In genomic region chr7:113421696-113422330, GRCh38 we compare ENCODE assay signal across 2 cellular contexts.
TF ChIP-seq lines count a peak whose summit lies in the region.

No MANE protein-coding gene starts in this region.

TF ChIP-seq in GM23338, 12 proteins besides CTCF, POLR2A, EP300 and RAD21 (continued from another document):
- no peak for TF ChIP-seq EZH2 (IDR thresholded peaks at IDR 0.05; ENCODE audit: low read depth, unreplicated experiment)
- TF ChIP-seq ETS1 (IDR thresholded peaks at IDR 0.05), result no peak
- TF ChIP-seq NANOG (IDR thresholded peaks at IDR 0.05; ENCODE audit: borderline replicate concordance), result no peak
- TF ChIP-seq STAT1 (IDR thresholded peaks at IDR 0.05; ENCODE audit: unreplicated experiment), result no peak
- TF ChIP-seq REST (IDR thresholded peaks at IDR 0.05; ENCODE audit: unreplicated experiment), result no peak
- no peak for TF ChIP-seq CREB1 (CRISPR knock-in tag; IDR thresholded peaks at IDR 0.05; ENCODE audit: low read depth)
- no peak for TF ChIP-seq ZNF331 (CRISPR knock-in tag; IDR thresholded peaks at IDR 0.05; ENCODE audit: low read depth)
- TF ChIP-seq ZNF114 (CRISPR knock-in tag; IDR thresholded peaks at IDR 0.05), result no peak
- TF ChIP-seq JUNB (IDR thresholded peaks at IDR 0.05; ENCODE audit: unreplicated experiment), result no peak
- TF ChIP-seq ZNF462 (CRISPR knock-in tag; IDR thresholded peaks at IDR 0.05), result no peak

TF ChIP-seq in neural cell, 6 proteins besides CTCF, POLR2A, EP300 and RAD21:
- no peak for TF ChIP-seq REST (IDR thresholded peaks at IDR 0.05; ENCODE audit: borderline replicate concordance)
- no peak for TF ChIP-seq EZH2 (IDR thresholded peaks at IDR 0.05; ENCODE audit: borderline replicate concordance, insufficient read depth, low read length, poor library complexity, severe bottlenecking)
- TF ChIP-seq SMC3 (conservative IDR thresholded peaks at IDR 0.05; ENCODE audit: poor library complexity), result peak; percentile 83
- TF ChIP-seq TAF1 (IDR thresholded peaks at IDR 0.05; ENCODE audit: low read depth), result no peak
- no peak for TF ChIP-seq POLR2AphosphoS5 (IDR thresholded peaks at IDR 0.05)
- no peak for TF ChIP-seq MXI1 (conservative IDR thresholded peaks at IDR 0.05; ENCODE audit: poor library complexity, severe bottlenecking)
